22 cellular contexts compared by ENCODE assay signal in the genomic region with DNA sequence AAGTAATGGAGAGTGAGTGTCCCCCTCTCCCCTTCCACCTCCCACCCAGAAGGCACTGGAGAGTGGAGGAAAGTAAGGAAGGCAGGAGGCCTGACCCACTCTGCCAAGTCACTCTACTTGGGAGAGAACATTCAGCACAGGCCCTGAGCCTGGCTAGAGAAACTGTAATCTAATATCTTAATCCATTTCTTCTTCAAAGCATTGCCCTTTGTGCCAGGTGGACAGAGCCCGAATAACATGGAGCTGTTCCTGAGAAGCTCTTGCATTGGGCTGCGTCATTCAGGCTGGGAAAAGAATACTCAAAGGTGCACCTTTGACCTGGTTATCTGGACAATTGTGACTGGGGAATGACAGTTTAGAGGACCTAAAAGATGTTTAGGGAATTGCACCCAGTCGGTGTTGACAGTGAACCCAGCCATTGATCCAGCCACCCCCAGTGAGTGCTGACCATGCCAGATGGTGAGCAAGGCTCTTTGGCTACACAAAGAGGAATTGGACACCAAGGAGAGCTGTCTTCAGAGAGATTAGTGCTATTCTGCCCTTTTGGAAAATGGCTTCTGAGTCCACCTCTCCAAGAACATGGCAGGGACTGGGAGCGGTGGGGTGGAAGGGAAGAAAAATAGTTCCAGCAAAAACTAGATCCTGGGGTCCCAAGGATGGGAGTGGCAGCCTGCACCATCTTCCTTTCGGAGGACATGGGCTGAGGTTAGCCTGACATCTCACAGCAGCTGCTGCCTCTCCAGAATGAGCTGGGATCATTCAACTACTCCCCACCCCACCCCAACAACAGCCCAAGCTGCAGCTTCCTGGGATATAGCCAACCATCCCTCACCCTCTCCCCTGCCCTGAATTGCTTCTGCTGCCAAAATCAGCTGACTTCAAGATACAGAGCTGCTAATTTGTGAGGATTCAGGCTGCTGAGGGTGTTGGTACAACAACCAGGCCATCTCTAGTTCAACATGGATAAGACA. TPM values are rescaled to one million over a fixed set of nuclear protein-coding genes. Genes with fewer than 3 reads are reported as not detected.
"Had no signal": no experiment of that assay in that cellular context is flagged by ENCODE, and none has a peak within 500 bp of the region (broad histone marks: within the 10 kb centered on the region; RNA-seq: fewer than 3 reads in every experiment).

No MANE protein-coding gene starts in this region.

- H3K27ac Mint-ChIP-seq: effector memory CD8-positive, alpha-beta T cell; natural killer cell treated with Interleukin-12 subunit alpha and Interleukin-12 subunit beta and Interleukin-15 and Interleukin-18, amount 100 ng/mL, for 72 hours; neural progenitor cell; progenitor cell of endocrine pancreas; stimulated activated memory B cell treated with anti-CD40 and anti-IgM and Interleukin-4, amounts not matched to agents 10 μg/mL and 1 μg/mL and 100 μg/mL, for 72 hours had no signal

- H3K9me3 ChIP-seq: esophagus squamous epithelium, lower lobe of right lung, right atrium auricular region, spleen, thoracic aorta, tibial nerve, upper lobe of left lung had no signal

- H3K36me3 Mint-ChIP-seq: naive B cell; natural killer cell treated with Interleukin-12 subunit alpha and Interleukin-12 subunit beta and Interleukin-15 and Interleukin-18, amount 100 ng/mL, for 72 hours; stimulated activated memory B cell treated with anti-CD40 and anti-IgM and Interleukin-4, amounts not matched to agents 10 μg/mL and 1 μg/mL and 100 μg/mL, for 72 hours had no signal

- H3K4me1 Mint-ChIP-seq: naive B cell; stimulated activated memory B cell treated with anti-CD40 and anti-IgM and Interleukin-4, amounts not matched to agents 10 μg/mL and 1 μg/mL and 100 μg/mL, for 72 hours had no signal

- H3K27me3 ChIP-seq: neural progenitor cell, right atrium auricular region, upper lobe of left lung had no signal

- H3K27ac ChIP-seq: esophagus squamous epithelium, lower lobe of right lung, neural progenitor cell, parathyroid adenoma, right atrium auricular region, skin epidermis, spleen, thoracic aorta, tibial nerve, upper lobe of left lung had no signal

- H3K4me3 ChIP-seq: esophagus squamous epithelium, lower lobe of right lung, neural progenitor cell, right atrium auricular region, skin epidermis, spleen, thoracic aorta, tibial nerve, upper lobe of left lung had no signal

- H3K4me2 ChIP-seq: neural progenitor cell had no signal

- H3K4me3 Mint-ChIP-seq: effector memory CD8-positive, alpha-beta T cell; naive B cell; natural killer cell treated with Interleukin-12 subunit alpha and Interleukin-12 subunit beta and Interleukin-15 and Interleukin-18, amount 100 ng/mL, for 72 hours; neural progenitor cell; stimulated activated memory B cell treated with anti-CD40 and anti-IgM and Interleukin-4, amounts not matched to agents 10 μg/mL and 1 μg/mL and 100 μg/mL, for 72 hours had no signal

- H2AFZ ChIP-seq: neural progenitor cell, parathyroid adenoma had no signal

- H3K79me2 ChIP-seq: parathyroid adenoma had no signal

- ATAC-seq: effector memory CD8-positive, alpha-beta T cell; left ventricle myocardium superior; lower lobe of right lung; sciatic nerve; stimulated activated memory B cell treated with anti-CD40 and anti-IgM and Interleukin-4, amounts not matched to agents 10 μg/mL and 1 μg/mL and 100 μg/mL, for 72 hours; stimulated activated naive CD8-positive, alpha-beta T cell treated with anti-CD3 and anti-CD28 coated beads, Interleukin-15, Interleukin-2, amounts not matched to agents 100 U/mL and 50 U/mL, for 24 hours had no signal

- H3K9me3 Mint-ChIP-seq: effector memory CD8-positive, alpha-beta T cell; natural killer cell treated with Interleukin-12 subunit alpha and Interleukin-12 subunit beta and Interleukin-15 and Interleukin-18, amount 100 ng/mL, for 72 hours; stimulated activated memory B cell treated with anti-CD40 and anti-IgM and Interleukin-4, amounts not matched to agents 10 μg/mL and 1 μg/mL and 100 μg/mL, for 72 hours had no signal

- H3K36me3 ChIP-seq: esophagus squamous epithelium, lower lobe of right lung, neural progenitor cell, right atrium auricular region, spleen, thoracic aorta, tibial nerve, upper lobe of left lung had no signal

- H3K4me1 ChIP-seq: lower lobe of right lung, parathyroid adenoma, spleen, upper lobe of left lung had no signal

- H3K9ac ChIP-seq: neural progenitor cell, parathyroid adenoma had no signal

- DNase-seq: cortex of kidney; effector memory CD8-positive, alpha-beta T cell; erythroblast; esophagus squamous epithelium; foreskin melanocyte; left ventricle myocardium superior; lower lobe of right lung; naive B cell; spleen; stimulated activated CD4-positive, alpha-beta T cell treated with anti-CD3 and anti-CD28 coated beads, Interleukin-4, amount 100 ng/mL, for 4 hours; stimulated activated naive CD8-positive, alpha-beta T cell treated with anti-CD3 and anti-CD28 coated beads, Interleukin-15, Interleukin-2, amounts not matched to agents 100 U/mL and 50 U/mL, for 24 hours; upper lobe of left lung had no signal

RNA-seq across cellular contexts. Expression of gene NOG, which starts 11.6 kb away (rescaled TPM):
- total RNA-seq: natural killer cell treated with Interleukin-12 subunit alpha and Interleukin-12 subunit beta and Interleukin-15 and Interleukin-18, amount 100 ng/mL, for 72 hours had no signal
